ENCODE assay signal across 8 cellular contexts in genomic region chr11:47152953-47153950, GRCh38. TPM values are rescaled to one million over a fixed set of nuclear protein-coding genes. Genes with fewer than 3 reads are reported as not detected.
A peak's percentile ranks its signal among the peaks of the same experiment; 100 is the strongest.
DNase-seq lines count a peak whose midpoint lies in the region; ATAC-seq and TF ChIP-seq lines count a peak whose summit lies in the region.

No MANE protein-coding gene starts in this region.

- no peak overlapping the region for H3K4me3 Mint-ChIP-seq in MCF 10A (ENCODE audit: unreplicated experiment)
- peak overlapping the region in 2 of 5 donors; percentile 36 to 39 for H3K4me3 Mint-ChIP-seq in immature natural killer cell

- peaks cover 17% of the 10 kb centered on the region for H3K36me3 Mint-ChIP-seq in MCF 10A (ENCODE audit: insufficient read depth, unreplicated experiment)
- peaks cover 0 to 4% (median 3%) of the 10 kb centered on the region in 3 donors for H3K36me3 Mint-ChIP-seq in immature natural killer cell

- no peaks in the 10 kb centered on the region for H3K27me3 Mint-ChIP-seq in MCF 10A (ENCODE audit: insufficient read depth, unreplicated experiment)
- H3K27me3 Mint-ChIP-seq in immature natural killer cell (ENCODE audit: low read depth in 3 of 3) = peaks cover 0 to 2% (median 0%) of the 10 kb centered on the region in 3 donors

- peaks cover 8 to 43% (median 27%) of the 10 kb centered on the region in 6 donors for H3K4me1 ChIP-seq in spleen

- intact Hi-C loops in MCF 10A (cut with micrococcal nuclease) = loop anchor here (1.0 kb wide), 2 partner anchors 233 to 264 kb away; no protein-coding TSS in a partner anchor
- intact Hi-C loops in spleen (cut with DNase I; ENCODE audit: low total_unique reads) = loop anchor here (2.0 kb wide), 1 partner anchor 264 kb away; no protein-coding TSS in a partner anchor

- 49 to 55% (median 52%) methylated on average over 11 of the region's 11 CpGs for WGBS in spleen, 5 donors

- DNase-seq in AML-193 (lab: John Stamatoyannopoulos, UW) = peak; percentile 63
- DNase-seq in GM19238 (ENCODE audit: insufficient read length, low spot score) = peak; percentile 70
- DNase-seq in NCI-H187 treated with DMSO at 0.1 percent for 48 hours (lab: John Stamatoyannopoulos, UW) = peak; percentile 81
- DNase-seq in T1000 (lab: John Stamatoyannopoulos, UW) = peak; percentile 62
- DNase-seq in MCF 10A (ENCODE audit: unreplicated experiment) = peak; percentile 80
- DNase-seq in immature natural killer cell = peak in 2 of 3 donors; percentile 29 to 33
- no peak for DNase-seq in spleen

- BruUV-seq in MCF 10A (replicated peaks; lab: Mats Ljungman, UMichigan) = no TSS peak

- no peaks in the 10 kb centered on the region for H3K9me3 Mint-ChIP-seq in MCF 10A (ENCODE audit: unreplicated experiment)
- H3K9me3 Mint-ChIP-seq in immature natural killer cell = no peaks in the 10 kb centered on the region

- H3K4me1 Mint-ChIP-seq in MCF 10A (ENCODE audit: insufficient read depth, unreplicated experiment) = peaks cover 6% of the 10 kb centered on the region
- peaks cover 27 to 28% of the 10 kb centered on the region in 2 donors for H3K4me1 Mint-ChIP-seq in immature natural killer cell

- no peak overlapping the region for H3K27ac Mint-ChIP-seq in MCF 10A (ENCODE audit: low read depth, unreplicated experiment)
- peak overlapping the region in 4 of 6 donors; percentile 5 to 79 (median 46) for H3K27ac Mint-ChIP-seq in immature natural killer cell

- H3K9me3 ChIP-seq in spleen = no peaks in the 10 kb centered on the region

- CTCF ChIA-PET in MCF 10A (lab: Yijun Ruan, JAX) = interaction anchor here (0.6 to 5.7 kb wide), 57 partner anchors 9 to 346 kb away, joined by 3 to 99 read pairs (median 5); partner anchors contain the start of gene CSTPP1

- peak; percentile 96 for TF ChIP-seq CTCF in MCF 10A (IDR thresholded peaks at IDR 0.05; ENCODE audit: unreplicated experiment)
- TF ChIP-seq CTCF in spleen (IDR thresholded peaks at IDR 0.05 in 8 of 11, conservative IDR thresholded peaks at IDR 0.05 in 3 of 11) = peak; percentile 62 to 91 (median 88)

- peaks cover 0 to 27% (median 4%) of the 10 kb centered on the region in 6 donors for H3K36me3 ChIP-seq in spleen

- POLR2A ChIA-PET in MCF 10A (lab: Yijun Ruan, JAX) = interaction anchor here (0.7 to 2.1 kb wide), 7 partner anchors 10 to 272 kb away, joined by 3 to 11 read pairs (median 3); partner anchors contain the start of gene CSTPP1

- H3K27me3 ChIP-seq in spleen (replicated peaks in 1 of 7) = no peaks in the 10 kb centered on the region

- H3K4me3 ChIP-seq in spleen = no peak overlapping the region

- peak overlapping the region in 1 of 8 donors; percentile 11 for H3K27ac ChIP-seq in spleen

- no peak for ATAC-seq in HG02884 (IDR thresholded peaks at IDR 0.05; ENCODE audit: unreplicated experiment)

- no peak for TF ChIP-seq POLR2A in spleen (IDR thresholded peaks at IDR 0.05)

RNA-seq across cellular contexts. Expression of gene ARFGAP2, which starts 23.4 kb away (rescaled TPM):
- total RNA-seq in MCF 10A (2022) = 78.0 and 81.4 TPM in 2 replicates
- 100 to 1,000 TPM; 103 to 137 (median 121) TPM for polyA plus RNA-seq in immature natural killer cell
- 100 to 1,000 TPM in 4 of 7 donors, 10 to 100 TPM in 3; 83.3 to 216 (median 109) TPM for total RNA-seq in spleen
- polyA plus RNA-seq in spleen = 10 to 100 TPM; 46.7 to 79.9 (median 56.1) TPM

RNA-seq across cellular contexts. Expression of gene PACSIN3, which starts 33.0 kb away (rescaled TPM):
- total RNA-seq in MCF 10A (2022) = 58.7 and 67.0 TPM in 2 replicates
- under 1 TPM in 1 of 3 donors, not detected in 2; 0.48 TPM for polyA plus RNA-seq in immature natural killer cell
- total RNA-seq in spleen = 10 to 100 TPM in 1 of 7 donors, 1 to 10 TPM in 6; 2.4 to 13.0 (median 4.4) TPM
- 1 to 10 TPM; 1.2 to 3.5 (median 1.4) TPM for polyA plus RNA-seq in spleen
